13 cellular contexts compared by ENCODE assay signal in the genomic region with DNA sequence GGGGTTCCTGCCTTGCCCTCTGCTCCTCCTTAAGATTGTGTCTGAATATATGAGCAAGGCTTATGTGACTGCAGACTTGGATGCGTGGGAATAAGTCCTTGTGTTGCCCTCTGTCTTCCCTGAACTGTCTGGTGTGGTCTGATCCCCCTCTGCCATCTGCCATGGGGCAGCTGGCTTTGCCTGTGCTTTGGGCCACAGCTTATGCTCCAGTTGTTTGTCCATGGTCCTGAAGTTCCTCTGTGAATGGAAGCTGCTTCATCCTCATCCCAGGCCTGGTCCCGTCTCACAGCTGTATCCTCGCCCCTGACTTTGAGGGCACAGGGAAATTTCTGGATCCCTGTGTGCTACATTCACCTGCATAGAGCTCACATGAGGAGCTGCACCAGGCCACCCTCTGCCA. TPM values are rescaled to one million over a fixed set of nuclear protein-coding genes. Genes with fewer than 3 reads are reported as not detected.
DNase-seq lines count a peak whose midpoint lies in the region; FAIRE-seq and TF ChIP-seq lines count a peak whose summit lies in the region.
"Had no signal": no experiment of that assay in that cellular context is flagged by ENCODE, and none has a peak within 500 bp of the region (broad histone marks: within the 10 kb centered on the region; RNA-seq: fewer than 3 reads in every experiment).

No MANE protein-coding gene starts in this region.

- peak; percentile 31 for DNase-seq in DMS 273 treated with DMSO at 0.1 percent for 48 hours (lab: John Stamatoyannopoulos, UW)
- peak; percentile 27 for DNase-seq in astrocyte (ENCODE audit: low read depth)
- peak; percentile 46 for DNase-seq in iPS-NIHi11 (ENCODE audit: low spot score)
- no peak for DNase-seq in hypothalamus (lab: John Stamatoyannopoulos, UW)
- DNase-seq in RWPE1 (ENCODE audit: low spot score): no peak
- no peak for DNase-seq in effector CD4-positive, alpha-beta T cell
- no peak for DNase-seq in effector memory CD4-positive, alpha-beta T cell
- DNase-seq: caudate nucleus, NCI-H526 treated with DMSO at 0.1 percent for 48 hours had no signal

- H3K4me1 Mint-ChIP-seq in astrocyte (ENCODE audit: low read depth, unreplicated experiment): peaks cover 12% of the 10 kb centered on the region

- no peaks in the 10 kb centered on the region for H3K9me3 ChIP-seq in astrocyte (ENCODE audit: insufficient read depth, low read depth, low read length)
- H3K9me3 ChIP-seq in effector memory CD4-positive, alpha-beta T cell (ENCODE audit: control insufficient read depth, low read length): no peaks in the 10 kb centered on the region
- H3K9me3 ChIP-seq: neutrophil had no signal

- CTCF ChIA-PET in RWPE1 (lab: Yijun Ruan, JAX): interaction anchor here (0.5 kb wide), 1 partner anchor 24 kb away, joined by 8 read pairs; no protein-coding TSS in a partner anchor

- H3K36me3 ChIP-seq in astrocyte (ENCODE audit: insufficient read depth, low read length): no peaks in the 10 kb centered on the region
- H3K36me3 ChIP-seq in effector memory CD4-positive, alpha-beta T cell (ENCODE audit: control insufficient read depth, insufficient read depth, low read length): no peaks in the 10 kb centered on the region
- H3K36me3 ChIP-seq: neutrophil had no signal

- H3K4me3 ChIP-seq in astrocyte (ENCODE audit: insufficient read depth, low read depth, low read length): no peak overlapping the region
- H3K4me3 ChIP-seq in effector memory CD4-positive, alpha-beta T cell (ENCODE audit: insufficient read depth, low read depth, low read length, poor library complexity, severe bottlenecking): no peak overlapping the region

- no peak overlapping the region for H3K27ac Mint-ChIP-seq in astrocyte (ENCODE audit: unreplicated experiment)

- H2AFZ ChIP-seq in astrocyte (ENCODE audit: low read depth, low read length): no peak overlapping the region

- TF ChIP-seq EP300 in Ishikawa (IDR thresholded peaks at IDR 0.05; ENCODE audit: borderline replicate concordance): no peak

- H3K27me3 ChIP-seq in astrocyte (ENCODE audit: insufficient read depth, low read length): no peaks in the 10 kb centered on the region
- H3K27me3 ChIP-seq in effector memory CD4-positive, alpha-beta T cell (replicated peaks; ENCODE audit: control insufficient read depth, insufficient read depth, low read length, poor library complexity, severe bottlenecking): no peaks in the 10 kb centered on the region
- H3K27me3 ChIP-seq: neutrophil had no signal

- no peak overlapping the region for H3K4me2 ChIP-seq in astrocyte (ENCODE audit: low read length)

- no peaks in the 10 kb centered on the region for H4K20me1 ChIP-seq in astrocyte (ENCODE audit: insufficient read depth, low read length)

- H3K4me1 ChIP-seq in astrocyte (ENCODE audit: insufficient read depth, low read length): peaks cover 16% of the 10 kb centered on the region
- no peaks in the 10 kb centered on the region for H3K4me1 ChIP-seq in effector memory CD4-positive, alpha-beta T cell (ENCODE audit: control insufficient read depth, insufficient read depth, low read length, poor library complexity, severe bottlenecking)

- H3K27me3 Mint-ChIP-seq in astrocyte (ENCODE audit: low read depth, unreplicated experiment): no peaks in the 10 kb centered on the region

- H3K9me3 Mint-ChIP-seq in astrocyte (ENCODE audit: unreplicated experiment): no peaks in the 10 kb centered on the region

- TF ChIP-seq RAD21 in Ishikawa (IDR thresholded peaks at IDR 0.05; ENCODE audit: low read depth): no peak

- no peaks in the 10 kb centered on the region for H3K79me2 ChIP-seq in astrocyte (ENCODE audit: insufficient read depth, low read length)

- H3K27ac ChIP-seq in astrocyte (ENCODE audit: low read depth, low read length) (no peak overlapping the region), RWPE1 (no peak overlapping the region)
- no peak overlapping the region for H3K27ac ChIP-seq in effector memory CD4-positive, alpha-beta T cell (ENCODE audit: insufficient read depth, low read length, poor library complexity, severe bottlenecking)
- H3K27ac ChIP-seq: C4-2B, epithelial cell of prostate, neutrophil had no signal

- no peak overlapping the region for H3K4me3 Mint-ChIP-seq in astrocyte (ENCODE audit: unreplicated experiment)

- POLR2A ChIA-PET in RWPE1 (lab: Yijun Ruan, JAX; ENCODE audit: low non-redundant PET): no interaction called here

- no peaks in the 10 kb centered on the region for H3K36me3 Mint-ChIP-seq in astrocyte (ENCODE audit: low read depth, unreplicated experiment)

- FAIRE-seq in astrocyte (lab: Jason Lieb, UNC): no peak

- TF ChIP-seq CTCF in astrocyte (IDR thresholded peaks at IDR 0.05; ENCODE audit: insufficient read depth, low read depth, low read length) (no peak), RWPE1 (conservative IDR thresholded peaks at IDR 0.05; ENCODE audit: low read depth) (no peak)

- H3K9ac ChIP-seq in astrocyte (ENCODE audit: low read length): no peak overlapping the region

TF ChIP-seq in Ishikawa, 13 proteins besides CTCF, POLR2A, EP300 and RAD21:
- TF ChIP-seq CREB1 (IDR thresholded peaks at IDR 0.05; ENCODE audit: low read depth) (no peak), ZBTB7A (IDR thresholded peaks at IDR 0.05; ENCODE audit: low read depth) (no peak), EGR1 (IDR thresholded peaks at IDR 0.05) (no peak), NFIC (IDR thresholded peaks at IDR 0.05) (no peak)
- TF ChIP-seq, protein P1, sequence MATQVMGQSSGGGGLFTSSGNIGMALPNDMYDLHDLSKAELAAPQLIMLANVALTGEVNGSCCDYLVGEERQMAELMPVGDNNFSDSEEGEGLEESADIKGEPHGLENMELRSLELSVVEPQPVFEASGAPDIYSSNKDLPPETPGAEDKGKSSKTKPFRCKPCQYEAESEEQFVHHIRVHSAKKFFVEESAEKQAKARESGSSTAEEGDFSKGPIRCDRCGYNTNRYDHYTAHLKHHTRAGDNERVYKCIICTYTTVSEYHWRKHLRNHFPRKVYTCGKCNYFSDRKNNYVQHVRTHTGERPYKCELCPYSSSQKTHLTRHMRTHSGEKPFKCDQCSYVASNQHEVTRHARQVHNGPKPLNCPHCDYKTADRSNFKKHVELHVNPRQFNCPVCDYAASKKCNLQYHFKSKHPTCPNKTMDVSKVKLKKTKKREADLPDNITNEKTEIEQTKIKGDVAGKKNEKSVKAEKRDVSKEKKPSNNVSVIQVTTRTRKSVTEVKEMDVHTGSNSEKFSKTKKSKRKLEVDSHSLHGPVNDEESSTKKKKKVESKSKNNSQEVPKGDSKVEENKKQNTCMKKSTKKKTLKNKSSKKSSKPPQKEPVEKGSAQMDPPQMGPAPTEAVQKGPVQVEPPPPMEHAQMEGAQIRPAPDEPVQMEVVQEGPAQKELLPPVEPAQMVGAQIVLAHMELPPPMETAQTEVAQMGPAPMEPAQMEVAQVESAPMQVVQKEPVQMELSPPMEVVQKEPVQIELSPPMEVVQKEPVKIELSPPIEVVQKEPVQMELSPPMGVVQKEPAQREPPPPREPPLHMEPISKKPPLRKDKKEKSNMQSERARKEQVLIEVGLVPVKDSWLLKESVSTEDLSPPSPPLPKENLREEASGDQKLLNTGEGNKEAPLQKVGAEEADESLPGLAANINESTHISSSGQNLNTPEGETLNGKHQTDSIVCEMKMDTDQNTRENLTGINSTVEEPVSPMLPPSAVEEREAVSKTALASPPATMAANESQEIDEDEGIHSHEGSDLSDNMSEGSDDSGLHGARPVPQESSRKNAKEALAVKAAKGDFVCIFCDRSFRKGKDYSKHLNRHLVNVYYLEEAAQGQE (IDR thresholded peaks at IDR 0.05; ENCODE audit: low read depth): peak; percentile 82
TF ChIP-seq in Ishikawa: peak in this region for 1.

RNA-seq across cellular contexts. Expression of a gene that starts 14.7 kb away (rescaled TPM):
- total RNA-seq in astrocyte: 4.7 and 5.7 TPM in 2 replicates

Comparison
In these comparisons a context has a peak if more than half of its experiments do, and no peak if none do; other contexts are left out.
1. DNase-seq: peak in DMS 273 treated with DMSO at 0.1 percent for 48 hours (single experiment), astrocyte (single experiment) and iPS-NIHi11 (single experiment); none in hypothalamus (0 of 51), RWPE1 (single experiment), effector CD4-positive, alpha-beta T cell (single experiment) and effector memory CD4-positive, alpha-beta T cell (0 of 3).